Comparison of ENCODE assay signal across 1 cellular context in the genomic region with DNA sequence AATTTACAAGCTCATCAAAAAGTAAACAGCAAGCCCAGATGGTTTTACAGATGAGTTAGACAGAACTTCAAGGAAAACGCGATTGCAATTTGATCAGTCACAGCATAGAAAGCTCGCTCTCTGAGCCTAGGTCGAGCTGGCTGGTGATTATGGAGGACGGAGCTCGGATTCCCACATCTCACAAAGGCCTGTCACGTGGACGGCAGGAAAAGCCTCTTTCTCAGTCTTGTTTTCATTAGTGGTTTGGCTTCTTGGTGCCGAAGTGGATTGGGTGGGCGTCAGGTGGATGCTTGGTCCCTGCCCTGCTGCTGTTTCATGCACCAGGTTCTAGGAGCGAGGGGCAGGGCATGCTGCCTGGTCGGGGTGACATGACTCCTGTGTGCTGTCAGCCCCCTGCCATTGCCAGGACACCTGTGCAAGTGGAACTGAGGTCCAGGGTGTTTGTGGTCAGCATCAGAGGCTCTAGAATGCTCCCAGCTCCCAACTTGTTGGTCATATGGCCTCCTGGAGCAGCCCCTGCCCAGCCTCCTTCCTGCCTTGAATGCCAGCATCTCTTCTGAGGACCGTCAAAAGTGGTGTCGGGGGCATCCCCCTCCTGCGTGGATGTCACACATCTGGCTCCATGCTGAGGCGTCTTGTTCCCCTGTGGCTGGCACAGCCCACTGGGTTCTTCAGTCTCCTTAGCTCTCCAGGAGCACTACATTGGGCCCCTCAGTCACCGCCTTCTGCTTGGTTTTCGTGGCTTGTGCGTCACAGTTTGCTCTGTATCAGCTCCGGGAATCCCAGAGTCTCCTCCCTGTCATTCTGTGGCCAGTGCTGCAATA.
TF ChIP-seq lines count a peak whose summit lies in the region.

No MANE protein-coding gene starts in this region.

TF ChIP-seq in H1, 55 proteins besides CTCF, POLR2A, EP300 and RAD21:
- TF ChIP-seq JUN (IDR thresholded peaks at IDR 0.05; ENCODE audit: low read depth, low read length) = no peak
- no peak for TF ChIP-seq EZH2 (IDR thresholded peaks at IDR 0.05; ENCODE audit: low read depth, low read length, severe bottlenecking)
- no peak for TF ChIP-seq CBX5 (IDR thresholded peaks at IDR 0.05; ENCODE audit: low read depth, low read length)
